ENCODE assay signal across 8 cellular contexts in the genomic region with DNA sequence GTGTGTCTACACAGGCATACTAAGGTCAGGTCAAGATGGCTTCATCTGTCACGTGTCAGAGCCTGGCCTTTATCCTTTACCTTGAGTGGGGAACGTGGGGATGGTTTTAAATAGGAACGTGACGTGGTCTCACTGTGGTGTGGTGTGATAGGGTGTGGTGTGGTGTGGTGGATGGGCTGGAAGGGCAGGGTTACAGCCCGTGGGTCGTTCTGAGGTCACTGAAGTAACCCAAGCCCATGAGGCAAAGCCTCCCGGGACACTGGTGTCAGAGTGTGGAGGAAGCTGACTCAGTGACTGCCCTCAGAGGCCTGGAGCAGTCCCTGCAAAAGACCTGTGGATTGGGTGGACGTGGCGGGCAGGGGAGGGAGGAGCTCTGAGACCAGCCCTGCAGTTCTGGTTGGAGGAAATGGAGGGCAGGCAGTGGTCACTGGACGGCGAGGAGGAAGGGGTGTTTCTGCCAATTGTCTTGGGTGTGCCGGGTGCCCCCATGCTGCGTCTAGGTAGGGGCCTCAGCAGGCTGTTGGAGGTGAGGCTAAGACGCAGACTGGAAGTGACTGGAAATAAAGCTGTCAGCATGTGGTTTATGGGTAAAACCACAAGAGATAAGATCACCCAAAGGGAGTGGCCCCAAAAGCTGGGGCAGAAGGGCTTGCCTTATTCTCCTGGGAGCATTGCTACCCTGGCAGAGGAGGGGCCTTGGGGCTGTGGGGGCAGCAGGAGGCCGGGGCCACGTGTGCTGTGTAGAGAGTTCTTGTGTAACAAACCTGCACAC.
DNase-seq lines count a peak whose midpoint lies in the region; ATAC-seq and TF ChIP-seq lines count a peak whose summit lies in the region.

No MANE protein-coding gene starts in this region.

- H3K36me3 Mint-ChIP-seq in CD4-positive, CD25-positive, alpha-beta regulatory T cell = no peaks in the 10 kb centered on the region
- no peaks in the 10 kb centered on the region for H3K36me3 Mint-ChIP-seq in activated CD4-positive, alpha-beta T cell treated with anti-CD3 and anti-CD28 coated beads for 36 hours (ENCODE audit: low read depth)
- H3K36me3 Mint-ChIP-seq in effector memory CD8-positive, alpha-beta T cell (ENCODE audit: insufficient read depth) = peaks cover 15% of the 10 kb centered on the region

- TF ChIP-seq POLR2A in sigmoid colon (IDR thresholded peaks at IDR 0.05) = no peak

- no peaks in the 10 kb centered on the region for H3K9me3 ChIP-seq in CD4-positive, CD25-positive, alpha-beta regulatory T cell (ENCODE audit: control insufficient read depth in 2 of 2, low read length in 2 of 2)
- H3K9me3 ChIP-seq in sigmoid colon = no peaks in the 10 kb centered on the region

- no peaks in the 10 kb centered on the region for H3K9me3 Mint-ChIP-seq in CD4-positive, CD25-positive, alpha-beta regulatory T cell
- H3K9me3 Mint-ChIP-seq in activated CD4-positive, alpha-beta T cell treated with anti-CD3 and anti-CD28 coated beads for 36 hours (ENCODE audit: low read depth) = no peaks in the 10 kb centered on the region
- H3K9me3 Mint-ChIP-seq in effector memory CD8-positive, alpha-beta T cell = no peaks in the 10 kb centered on the region

- no peak overlapping the region for H3K27ac ChIP-seq in CD4-positive, CD25-positive, alpha-beta regulatory T cell (ENCODE audit: insufficient read depth, low read length, poor library complexity, severe bottlenecking)
- no peak overlapping the region for H3K27ac ChIP-seq in sigmoid colon

- H3K4me1 ChIP-seq in CD4-positive, CD25-positive, alpha-beta regulatory T cell (ENCODE audit: control insufficient read depth, insufficient read depth, low read length, poor library complexity, severe bottlenecking) = peaks cover 61% of the 10 kb centered on the region
- H3K4me1 ChIP-seq in sigmoid colon = peaks cover 0 to 62% (median 33%) of the 10 kb centered on the region in 4 donors

- POLR2A ChIA-PET in activated CD4-positive, alpha-beta T cell treated with anti-CD3 and anti-CD28 coated beads for 36 hours (lab: Charles Lee) = interaction anchor here (0.6 kb wide), 1 partner anchor 276 kb away, joined by 4 read pairs; no protein-coding TSS in a partner anchor

- H3K4me1 Mint-ChIP-seq in CD4-positive, CD25-positive, alpha-beta regulatory T cell = peaks cover 32 to 78% (median 66%) of the 10 kb centered on the region in 4 donors
- peaks cover 78% of the 10 kb centered on the region for H3K4me1 Mint-ChIP-seq in activated CD4-positive, alpha-beta T cell treated with anti-CD3 and anti-CD28 coated beads for 36 hours
- peaks cover 39 to 73% of the 10 kb centered on the region in 2 donors for H3K4me1 Mint-ChIP-seq in effector memory CD8-positive, alpha-beta T cell (ENCODE audit: low read depth in 2 of 2)

- ATAC-seq in CD4-positive, CD25-positive, alpha-beta regulatory T cell (ENCODE audit: low read depth in 2 of 2) = peak; percentile 77
- ATAC-seq in GM21576 (IDR thresholded peaks at IDR 0.05; ENCODE audit: unreplicated experiment) = peak; percentile 65
- peak; percentile 71 for ATAC-seq in activated CD4-positive, alpha-beta T cell treated with anti-CD3 and anti-CD28 coated beads for 36 hours
- ATAC-seq in effector memory CD8-positive, alpha-beta T cell (replicated peaks) = peak; percentile 79

- WGBS in sigmoid colon, 2 donors = 31 to 41% methylated on average over 16 of the region's 16 CpGs

- H3K27ac Mint-ChIP-seq in CD4-positive, CD25-positive, alpha-beta regulatory T cell = peak overlapping the region; percentile 78 to 89 (median 88)
- H3K27ac Mint-ChIP-seq in activated CD4-positive, alpha-beta T cell treated with anti-CD3 and anti-CD28 coated beads for 36 hours = peak overlapping the region; percentile 87
- H3K27ac Mint-ChIP-seq in effector memory CD8-positive, alpha-beta T cell = peak overlapping the region; percentile 66 to 93

- DNase-seq in CD4-positive, CD25-positive, alpha-beta regulatory T cell = peak; percentile 39 to 84 (median 82)
- DNase-seq in Jurkat, Clone E6-1 (ENCODE audit: low read depth, low spot score) = peak; percentile 95
- peak; percentile 73 for DNase-seq in activated CD4-positive, alpha-beta T cell treated with anti-CD3 and anti-CD28 coated beads for 36 hours
- DNase-seq in effector memory CD8-positive, alpha-beta T cell = peak; percentile 53 to 69 (median 67)
- DNase-seq in sigmoid colon = peak; percentile 62
- DNase-seq in NCI-H1048 (lab: John Stamatoyannopoulos, UW) = no peak
- no peak for DNase-seq in germinal center (ENCODE audit: low spot score)

- H3K36me3 ChIP-seq in CD4-positive, CD25-positive, alpha-beta regulatory T cell (ENCODE audit: control insufficient read depth, insufficient read depth, low read length) = no peaks in the 10 kb centered on the region
- no peaks in the 10 kb centered on the region for H3K36me3 ChIP-seq in sigmoid colon

- intact Hi-C loops in activated CD4-positive, alpha-beta T cell treated with anti-CD3 and anti-CD28 coated beads for 36 hours (cut with DNase I, micrococcal nuclease) = loop anchor here (1.0 to 5.0 kb wide), 4 partner anchors 70 to 189 kb away; partner anchors contain the start of gene SH3RF3 (in 2 of the 2)
- intact Hi-C loops in sigmoid colon (cut with DNase I) = no loop called here

- H3K27me3 ChIP-seq in CD4-positive, CD25-positive, alpha-beta regulatory T cell (ENCODE audit: control insufficient read depth, insufficient read depth, low read length) = peaks cover 25% of the 10 kb centered on the region
- no peaks in the 10 kb centered on the region for H3K27me3 ChIP-seq in sigmoid colon

- CTCF ChIA-PET in activated CD4-positive, alpha-beta T cell treated with anti-CD3 and anti-CD28 coated beads for 36 hours (lab: Charles Lee) = interaction anchor here (0.6 to 1.2 kb wide), 3 partner anchors 21 to 193 kb away, joined by 3 to 4 read pairs (median 3); no protein-coding TSS in a partner anchor

- TF ChIP-seq CTCF in sigmoid colon (IDR thresholded peaks at IDR 0.05) = no peak

- H3K27me3 Mint-ChIP-seq in CD4-positive, CD25-positive, alpha-beta regulatory T cell = peaks cover 86% of the 10 kb centered on the region
- H3K27me3 Mint-ChIP-seq in activated CD4-positive, alpha-beta T cell treated with anti-CD3 and anti-CD28 coated beads for 36 hours = peaks cover 65% of the 10 kb centered on the region
- peaks cover 82 to 91% of the 10 kb centered on the region in 2 donors for H3K27me3 Mint-ChIP-seq in effector memory CD8-positive, alpha-beta T cell

- no peak for TF ChIP-seq EP300 in sigmoid colon (IDR thresholded peaks at IDR 0.05)

- peak overlapping the region; percentile 56 to 77 (median 73) for H3K4me3 Mint-ChIP-seq in CD4-positive, CD25-positive, alpha-beta regulatory T cell
- H3K4me3 Mint-ChIP-seq in activated CD4-positive, alpha-beta T cell treated with anti-CD3 and anti-CD28 coated beads for 36 hours = peak overlapping the region; percentile 38
- peak overlapping the region; percentile 80 to 81 for H3K4me3 Mint-ChIP-seq in effector memory CD8-positive, alpha-beta T cell

- H3K4me3 ChIP-seq in CD4-positive, CD25-positive, alpha-beta regulatory T cell (ENCODE audit: low read depth, low read length) = peak overlapping the region; percentile 48
- no peak overlapping the region for H3K4me3 ChIP-seq in Jurkat, Clone E6-1 (ENCODE audit: low read length)
- H3K4me3 ChIP-seq in sigmoid colon = no peak overlapping the region

Comparison
In these comparisons a context has a peak if more than half of its experiments do, and no peak if none do; other contexts are left out.
1. DNase-seq: peak in CD4-positive, CD25-positive, alpha-beta regulatory T cell (3 of 3), Jurkat, Clone E6-1 (single experiment), activated CD4-positive, alpha-beta T cell treated with anti-CD3 and anti-CD28 coated beads for 36 hours (single experiment), effector memory CD8-positive, alpha-beta T cell (3 of 3) and sigmoid colon (single experiment); none in NCI-H1048 (single experiment) and germinal center (single experiment).
2. Peak in every context shown above with its lines, with median percentiles within 50 percentile points of each other: ATAC-seq, H3K27ac Mint-ChIP-seq and H3K4me3 Mint-ChIP-seq.